ENCODE assay signal across 9 cellular contexts in the genomic region with DNA sequence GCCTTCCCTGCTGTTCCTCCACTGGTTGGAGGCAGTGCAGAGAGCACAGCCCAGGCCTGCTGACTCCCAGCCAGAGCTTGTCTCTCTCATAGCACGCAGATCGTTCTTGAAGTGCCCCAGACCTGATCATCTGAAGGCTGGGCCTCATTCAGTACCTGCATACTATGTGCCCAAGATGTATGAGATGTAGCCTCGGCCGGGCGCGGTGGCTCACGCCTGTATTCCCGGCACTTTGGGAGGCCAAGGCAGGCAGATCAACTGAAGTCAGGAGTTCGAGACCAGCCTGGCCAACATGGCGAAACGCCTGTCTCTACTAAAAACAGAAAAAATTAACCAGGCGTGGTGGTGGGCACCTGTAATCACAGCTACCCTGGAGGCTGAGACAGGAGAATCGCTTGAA.
"Had no signal": no experiment of that assay in that cellular context is flagged by ENCODE, and none has a peak within 500 bp of the region (broad histone marks: within the 10 kb centered on the region; RNA-seq: fewer than 3 reads in every experiment).

No MANE protein-coding gene starts in this region.

- H3K36me3 ChIP-seq: HAP-1 had no signal

- H3K27ac Mint-ChIP-seq: HFFc6 had no signal

- H3K4me1 ChIP-seq: HAP-1 had no signal

- DNase-seq: GM23248, GOT3, H7, HFFc6, IMR-90, KG1 had no signal

- H3K4me3 Mint-ChIP-seq: HFFc6 had no signal

- H3K4me3 ChIP-seq: GM23248, HAP-1, K562 had no signal

- H3K9ac ChIP-seq: GM23248 had no signal

- H3K9me3 ChIP-seq: HAP-1 had no signal

- H3K27ac ChIP-seq: GM23248 had no signal

- ATAC-seq: HCT116, K562 had no signal
